8 cellular contexts compared by ENCODE assay signal in genomic region chr7:66740302-66740979, GRCh38. TPM values are rescaled to one million over a fixed set of nuclear protein-coding genes. Genes with fewer than 3 reads are reported as not detected.
A peak's percentile ranks its signal among the peaks of the same experiment; 100 is the strongest.
DNase-seq lines count a peak whose midpoint lies in the region; ATAC-seq, FAIRE-seq and TF ChIP-seq lines count a peak whose summit lies in the region.

Gene RABGEF1 (plus strand): TSS chr7:66740733. CDS start chr7:66771900, 31,167 bp downstream.

- peaks cover 3 to 8% of the 10 kb centered on the region in 2 donors for H3K36me3 ChIP-seq in ascending aorta

- under 1% methylated on average over 85 of the region's 85 CpGs for WGBS in right cardiac atrium

- peak in 1 of 3 experiments; percentile 21 for TF ChIP-seq CTCF in ascending aorta (IDR thresholded peaks at IDR 0.05)

- H3K27ac ChIP-seq in ascending aorta (peak within 1 kb of the TSS; percentile 94 to 100), right cardiac atrium (ENCODE audit: low read length) (peak within 1 kb of the TSS; percentile 86)

- intact Hi-C loops in ascending aorta (cut with DNase I): loop anchor here (1.0 to 5.0 kb wide), 8 partner anchors 43 to 988 kb away; partner anchors contain the start of genes KCTD7 and SBDS
- intact Hi-C loops in right cardiac atrium (cut with DNase I): no loop called here

- peak within 1 kb of the TSS; percentile 96 for H3K4me3 Mint-ChIP-seq in T-helper 2 cell treated with Interferon-gamma antibody and Interleukin-4, amounts not matched to agents 5 μg/mL and 100 μg/mL, for 36 hours

- ATAC-seq in GM18508 (IDR thresholded peaks at IDR 0.05; ENCODE audit: insufficient read depth, unreplicated experiment) (peak; percentile 58), HG02981 (IDR thresholded peaks at IDR 0.05; ENCODE audit: unreplicated experiment) (peak; percentile 83), right cardiac atrium (peak; percentile 97 to 98)

- H3K4me1 Mint-ChIP-seq in T-helper 2 cell treated with Interferon-gamma antibody and Interleukin-4, amounts not matched to agents 5 μg/mL and 100 μg/mL, for 36 hours (ENCODE audit: low read depth): peaks cover 11% of the 10 kb centered on the region

- H3K27me3 ChIP-seq in ascending aorta (no peaks in the 10 kb centered on the region), right cardiac atrium (ENCODE audit: control insufficient read depth, insufficient read depth) (no peaks in the 10 kb centered on the region)

- no peak for FAIRE-seq in urothelium cell line (lab: Jason Lieb, UNC)

- peak within 1 kb of the TSS; percentile 96 for H3K27ac Mint-ChIP-seq in T-helper 2 cell treated with Interferon-gamma antibody and Interleukin-4, amounts not matched to agents 5 μg/mL and 100 μg/mL, for 36 hours

- peaks cover 0 to 15% of the 10 kb centered on the region in 2 donors for H3K4me1 ChIP-seq in ascending aorta
- no peaks in the 10 kb centered on the region for H3K4me1 ChIP-seq in right cardiac atrium (ENCODE audit: control insufficient read depth, insufficient read depth, low read length)

- peak within 1 kb of the TSS; percentile 76 to 86 for H3K4me3 ChIP-seq in ascending aorta
- H3K4me3 ChIP-seq in right cardiac atrium (ENCODE audit: low read length): peak within 1 kb of the TSS; percentile 61

- H3K9me3 ChIP-seq in ascending aorta: peaks cover 8 to 9% of the 10 kb centered on the region in 2 donors
- no peaks in the 10 kb centered on the region for H3K9me3 ChIP-seq in right cardiac atrium (ENCODE audit: control insufficient read depth, low read length)

- H3K36me3 Mint-ChIP-seq in T-helper 2 cell treated with Interferon-gamma antibody and Interleukin-4, amounts not matched to agents 5 μg/mL and 100 μg/mL, for 36 hours (ENCODE audit: low read depth): peaks cover 21% of the 10 kb centered on the region

- H3K9me3 Mint-ChIP-seq in T-helper 2 cell treated with Interferon-gamma antibody and Interleukin-4, amounts not matched to agents 5 μg/mL and 100 μg/mL, for 36 hours: peaks cover 11% of the 10 kb centered on the region

- peak; percentile 96 for DNase-seq in NCI-H2029 (lab: John Stamatoyannopoulos, UW)
- DNase-seq in T-helper 2 cell treated with Interferon-gamma antibody and Interleukin-4, amounts not matched to agents 5 μg/mL and 100 μg/mL, for 36 hours (ENCODE audit: low spot score): peak; percentile 97
- DNase-seq in ascending aorta (ENCODE audit: low spot score in 2 of 2): peak; percentile 83 to 99
- DNase-seq in right cardiac atrium: peak; percentile 99 to 100 (median 99)
- DNase-seq in pulmonary artery endothelial cell (ENCODE audit: low read depth, low spot score): peak; percentile 78
- peak; percentile 98 for DNase-seq in urothelium cell line (ENCODE audit: low spot score)

- no peaks in the 10 kb centered on the region for H3K27me3 Mint-ChIP-seq in T-helper 2 cell treated with Interferon-gamma antibody and Interleukin-4, amounts not matched to agents 5 μg/mL and 100 μg/mL, for 36 hours (ENCODE audit: low read depth)

RNA-seq across cellular contexts. Expression of gene RABGEF1, which starts in this region (rescaled TPM):
- total RNA-seq in ascending aorta (31.6 TPM), right cardiac atrium (10 to 100 TPM; 11.4 to 19.0 (median 16.5) TPM), pulmonary artery endothelial cell (20.2 and 22.6 TPM in 2 replicates)
- polyA plus RNA-seq in right cardiac atrium: 7.7 TPM

Comparison
In these comparisons a context has a peak if more than half of its experiments do, and no peak if none do; other contexts are left out.
1. Peak in every context shown above with its lines: DNase-seq, ATAC-seq, H3K4me3 ChIP-seq and H3K27ac ChIP-seq.